In genomic region chr3:188385295-188385694, GRCh38 we compare ENCODE assay signal across 18 cellular contexts.
DNase-seq lines count a peak whose midpoint lies in the region; TF ChIP-seq lines count a peak whose summit lies in the region.
"Had no signal": no experiment of that assay in that cellular context is flagged by ENCODE, and none has a peak within 500 bp of the region (broad histone marks: within the 10 kb centered on the region; RNA-seq: fewer than 3 reads in every experiment).

No MANE protein-coding gene starts in this region.

- DNase-seq in EL (peak; percentile 8), NOMO-1 treated with dmso at 0.1 percent for 144 hours (lab: John Stamatoyannopoulos, UW; ENCODE audit: unreplicated experiment) (peak; percentile 84), epithelial cell of prostate (ENCODE audit: low read depth, low spot score) (no peak), progenitor cell of endocrine pancreas (ENCODE audit: low spot score, unreplicated experiment) (no peak), HAP-1 (ENCODE audit: low spot score in 2 of 2) (no peak), DMS153 (lab: John Stamatoyannopoulos, UW) (no peak), GM13977 (ENCODE audit: low spot score) (no peak)
- no peak for DNase-seq in activated CD8-positive, alpha-beta memory T cell treated with anti-CD3 and anti-CD28 coated beads for 24 hours
- DNase-seq: activated CD8-positive, alpha-beta T cell treated with anti-CD3 and anti-CD28 coated beads, Interleukin-2, amount 10 ng/mL, durations not matched to agents 7 days and 5 days; activated effector memory CD4-positive, alpha-beta T cell treated with Interleukin-2 at 50 U/mL for 16 hours; effector CD8-positive, alpha-beta T cell; gastrocnemius medialis; NCI-H1436; NCI-H524; SHP77 had no signal

- peaks cover 5% of the 10 kb centered on the region for H3K36me3 Mint-ChIP-seq in progenitor cell of endocrine pancreas (ENCODE audit: insufficient read depth)
- H3K36me3 Mint-ChIP-seq: brain had no signal

- no peak overlapping the region for H3K4me3 Mint-ChIP-seq in progenitor cell of endocrine pancreas (ENCODE audit: low read depth)
- H3K4me3 Mint-ChIP-seq: activated CD8-positive, alpha-beta T cell treated with anti-CD3 and anti-CD28 coated beads, Interleukin-2, amount 10 ng/mL, durations not matched to agents 7 days and 5 days; brain had no signal

- TF ChIP-seq CTCF in progenitor cell of endocrine pancreas (IDR thresholded peaks at IDR 0.05; ENCODE audit: unreplicated experiment), result no peak
- TF ChIP-seq CTCF in GM13977 (IDR thresholded peaks at IDR 0.05; ENCODE audit: extremely low read depth, insufficient read depth, missing control alignments), result no peak

- peaks cover 32% of the 10 kb centered on the region for H3K4me1 Mint-ChIP-seq in progenitor cell of endocrine pancreas (ENCODE audit: low read depth)

- H3K27me3 ChIP-seq in HAP-1 (ENCODE audit: low read depth), result no peaks in the 10 kb centered on the region
- H3K27me3 ChIP-seq: gastrocnemius medialis, upper lobe of left lung had no signal

- peak overlapping the region; percentile 2 for H3K27ac Mint-ChIP-seq in progenitor cell of endocrine pancreas
- H3K27ac Mint-ChIP-seq: activated CD8-positive, alpha-beta T cell treated with anti-CD3 and anti-CD28 coated beads, Interleukin-2, amount 10 ng/mL, durations not matched to agents 7 days and 5 days; brain had no signal

- H3K27ac ChIP-seq in epithelial cell of prostate, result peak overlapping the region; percentile 88
- H3K27ac ChIP-seq: gastrocnemius medialis, prostate gland had no signal

- in situ Hi-C loops in HAP-1 (cut with MboI; ENCODE audit: low sequenced_read_pairs), result no loop called here
- in situ Hi-C loops in GM13977 (cut with MboI; ENCODE audit: low pct_unique_long_range_greater_than_20kb, low sequenced_read_pairs, unreplicated experiment), result no loop called here

- H3K36me3 ChIP-seq in HAP-1 (replicated peaks), result no peaks in the 10 kb centered on the region
- H3K36me3 ChIP-seq: gastrocnemius medialis, prostate gland, upper lobe of left lung had no signal

- H3K27me3 Mint-ChIP-seq in progenitor cell of endocrine pancreas, result no peaks in the 10 kb centered on the region
- H3K27me3 Mint-ChIP-seq: brain had no signal

- H3K4me3 ChIP-seq in HAP-1, result no peak overlapping the region
- H3K4me3 ChIP-seq: gastrocnemius medialis, prostate gland, upper lobe of left lung had no signal

- H3K9me3 ChIP-seq in HAP-1, result no peaks in the 10 kb centered on the region
- H3K9me3 ChIP-seq: gastrocnemius medialis, prostate gland, upper lobe of left lung had no signal

- H3K9me3 Mint-ChIP-seq in progenitor cell of endocrine pancreas (ENCODE audit: low read depth), result no peaks in the 10 kb centered on the region

- H3K4me1 ChIP-seq in HAP-1, result peaks cover 5% of the 10 kb centered on the region; the same call in 1 of the 2 replicates

Comparison
In these comparisons a context has a peak if more than half of its experiments do, and no peak if none do; other contexts are left out.
1. DNase-seq: peak in EL (single experiment) and NOMO-1 treated with dmso at 0.1 percent for 144 hours (single experiment); none in epithelial cell of prostate (single experiment), progenitor cell of endocrine pancreas (single experiment), HAP-1 (0 of 2), activated CD8-positive, alpha-beta memory T cell treated with anti-CD3 and anti-CD28 coated beads for 24 hours (single experiment), DMS153 (single experiment) and GM13977 (single experiment).